Comparison of ENCODE assay signal across 34 cellular contexts in the genomic region with DNA sequence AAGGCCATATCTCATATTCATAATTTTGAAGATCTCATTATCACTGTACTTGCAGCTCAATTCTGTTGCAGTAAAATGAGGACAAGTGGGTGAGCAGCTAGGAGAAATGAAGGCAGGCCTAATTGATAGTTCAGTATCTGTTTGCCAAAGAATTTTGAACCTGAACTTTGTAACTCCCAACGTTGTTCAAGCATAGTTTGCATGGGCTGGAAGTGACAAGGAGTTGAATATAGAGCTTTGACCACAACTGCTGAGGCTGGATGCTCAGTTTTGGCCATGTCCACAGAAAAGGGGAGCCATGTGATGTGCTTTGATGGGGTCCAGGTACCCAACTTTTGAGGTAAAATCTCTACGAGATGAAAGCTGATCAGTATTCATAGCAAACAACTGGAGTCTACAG.
"Had no signal": no experiment of that assay in that cellular context is flagged by ENCODE, and none has a peak within 500 bp of the region (broad histone marks: within the 10 kb centered on the region; RNA-seq: fewer than 3 reads in every experiment).

No MANE protein-coding gene starts in this region.

- H3K27ac ChIP-seq: KMS-11 had no signal

- DNase-seq: Karpas-422, Kasumi-1, MG63, MM.1S, MV-4-11, NCI-H1048, NCI-H1092, NCI-H1092 treated with DMSO at 0.1 percent for 48 hours, NCI-H1105, NCI-H1105 treated with DMSO at 0.1 percent for 48 hours, NCI-H1417, NCI-H1417 treated with DMSO at 0.1 percent for 48 hours, NCI-H1436, NCI-H1436 treated with DMSO at 0.1 percent for 48 hours, NCI-H146, NCI-H1694, NCI-H1694 treated with DMSO at 0.1 percent for 48 hours, NCI-H187, NCI-H187 treated with DMSO at 0.1 percent for 48 hours, NCI-H1930, NCI-H2029, NCI-H2029 treated with DMSO at 0.1 percent for 48 hours, NCI-H2081, NCI-H2081 treated with DMSO at 0.1 percent for 48 hours, NCI-H2107, NCI-H2171, NCI-H2171 treated with DMSO at 0.1 percent for 48 hours, NCI-H2227 treated with DMSO at 0.1 percent for 48 hours, NCI-H226, NCI-H345, NCI-H446, NCI-H446 treated with DMSO at 0.1 percent for 48 hours, NCI-H510A had no signal

- H3K27me3 ChIP-seq: MG63 had no signal

- H3K36me3 ChIP-seq: MG63 had no signal

- H3K9ac ChIP-seq: KMS-11 had no signal

- H3K4me2 ChIP-seq: KMS-11 had no signal

- H3K4me3 ChIP-seq: MG63 had no signal
